10 cellular contexts compared by ENCODE assay signal in the genomic region with DNA sequence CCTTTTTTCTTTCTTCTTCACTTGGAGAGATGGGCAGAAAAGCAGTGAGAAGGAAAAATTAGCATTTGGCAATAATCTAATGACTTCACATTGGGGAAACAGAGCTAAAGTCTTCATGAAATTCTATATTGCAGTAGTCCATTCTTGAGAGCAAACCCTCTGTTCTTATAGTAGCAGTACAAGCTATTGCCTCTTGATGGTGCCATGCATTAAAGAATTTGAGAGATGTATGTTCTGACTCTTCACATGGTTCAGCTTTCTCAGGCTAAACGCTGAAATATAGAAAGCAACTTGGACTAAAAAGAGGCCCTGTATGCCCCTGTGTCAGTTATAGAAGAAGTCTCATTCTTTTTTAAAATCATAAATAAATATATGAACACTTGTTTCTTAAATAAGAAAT. TPM values are rescaled to one million over a fixed set of nuclear protein-coding genes. Genes with fewer than 3 reads are reported as not detected.
DNase-seq lines count a peak whose midpoint lies in the region; ATAC-seq, FAIRE-seq and TF ChIP-seq lines count a peak whose summit lies in the region.
"Had no signal": no experiment of that assay in that cellular context is flagged by ENCODE, and none has a peak within 500 bp of the region (broad histone marks: within the 10 kb centered on the region; RNA-seq: fewer than 3 reads in every experiment).

No MANE protein-coding gene starts in this region.

- no peak overlapping the region for H3K27ac ChIP-seq in H1 (ENCODE audit: low read depth, low read length)

- no peak overlapping the region for H4K5ac ChIP-seq in H1 (ENCODE audit: insufficient read length, low read depth, low read length)

- no peak overlapping the region for H2BK12ac ChIP-seq in H1 (ENCODE audit: low read depth, low read length)

- no peaks in the 10 kb centered on the region for H3K36me3 ChIP-seq in H1 (ENCODE audit: control insufficient read depth in 2 of 4, insufficient read depth in 4 of 4, low read length in 3 of 4)

- H2AK5ac ChIP-seq in H1 (ENCODE audit: low read depth, low read length) = no peak overlapping the region

- H3K9me3 Mint-ChIP-seq in activated CD8-positive, alpha-beta T cell treated with anti-CD3 and anti-CD28 coated beads for 36 hours = no peaks in the 10 kb centered on the region
- H3K9me3 Mint-ChIP-seq in activated CD8-positive, alpha-beta T cell treated with anti-CD3 and anti-CD28 coated beads, Interleukin-2, amount 10 ng/mL, durations not matched to agents 7 days and 5 days (ENCODE audit: insufficient read depth) = no peaks in the 10 kb centered on the region
- peaks cover 0 to 7% of the 10 kb centered on the region in 2 donors for H3K9me3 Mint-ChIP-seq in stimulated activated naive B cell treated with anti-CD40 and anti-IgM and Interleukin-4, amounts not matched to agents 10 μg/mL and 1 μg/mL and 100 μg/mL, for 72 hours
- no peaks in the 10 kb centered on the region for H3K9me3 Mint-ChIP-seq in immature natural killer cell

- no peak overlapping the region for H3K18ac ChIP-seq in H1 (ENCODE audit: extremely low read depth, low read length)

- H3K27me3 Mint-ChIP-seq in activated CD8-positive, alpha-beta T cell treated with anti-CD3 and anti-CD28 coated beads for 36 hours = no peaks in the 10 kb centered on the region
- no peaks in the 10 kb centered on the region for H3K27me3 Mint-ChIP-seq in activated CD8-positive, alpha-beta T cell treated with anti-CD3 and anti-CD28 coated beads, Interleukin-2, amount 10 ng/mL, durations not matched to agents 7 days and 5 days (ENCODE audit: low read depth)
- no peaks in the 10 kb centered on the region for H3K27me3 Mint-ChIP-seq in stimulated activated naive B cell treated with anti-CD40 and anti-IgM and Interleukin-4, amounts not matched to agents 10 μg/mL and 1 μg/mL and 100 μg/mL, for 72 hours
- H3K27me3 Mint-ChIP-seq in immature natural killer cell (ENCODE audit: low read depth in 3 of 3) = no peaks in the 10 kb centered on the region

- no peak overlapping the region for H3K56ac ChIP-seq in H1 (replicated peaks; ENCODE audit: insufficient read length, low read depth, low read length)

- H3K79me1 ChIP-seq in H1 (ENCODE audit: low read depth, low read length) = no peaks in the 10 kb centered on the region

- H3K23ac ChIP-seq in H1 (ENCODE audit: insufficient read length) = no peak overlapping the region

- H3K27ac Mint-ChIP-seq in activated CD8-positive, alpha-beta T cell treated with anti-CD3 and anti-CD28 coated beads for 36 hours = no peak overlapping the region
- H3K27ac Mint-ChIP-seq in activated CD8-positive, alpha-beta T cell treated with anti-CD3 and anti-CD28 coated beads, Interleukin-2, amount 10 ng/mL, durations not matched to agents 7 days and 5 days = no peak overlapping the region
- H3K27ac Mint-ChIP-seq in stimulated activated naive B cell treated with anti-CD40 and anti-IgM and Interleukin-4, amounts not matched to agents 10 μg/mL and 1 μg/mL and 100 μg/mL, for 72 hours = no peak overlapping the region
- no peak overlapping the region for H3K27ac Mint-ChIP-seq in immature natural killer cell

- no peak overlapping the region for H2BK20ac ChIP-seq in H1 (ENCODE audit: low read length)

- H2BK5ac ChIP-seq in H1 (ENCODE audit: low read depth, low read length) = no peak overlapping the region

- H3K4me3 ChIP-seq in H1 (ENCODE audit: extremely low read depth in 1 of 4, insufficient read depth in 2 of 4, low read depth in 3 of 4, low read length in 4 of 4) = no peak overlapping the region

- no peak overlapping the region for H2BK15ac ChIP-seq in H1 (ENCODE audit: low read length)

- H4K20me1 ChIP-seq in H1 (replicated peaks in 1 of 2; ENCODE audit: control insufficient read depth in 1 of 2, insufficient read depth in 2 of 2, low read length in 2 of 2) = no peaks in the 10 kb centered on the region

- DNase-seq in activated CD8-positive, alpha-beta T cell treated with anti-CD3 and anti-CD28 coated beads for 36 hours = no peak
- no peak for DNase-seq in activated CD8-positive, alpha-beta T cell treated with anti-CD3 and anti-CD28 coated beads, Interleukin-2, amount 10 ng/mL, durations not matched to agents 7 days and 5 days
- DNase-seq in NCI-H2227 (lab: John Stamatoyannopoulos, UW; ENCODE audit: unreplicated experiment) = peak; percentile 17
- no peak for DNase-seq in H1 (ENCODE audit: low read depth in 1 of 2, low spot score in 2 of 2)
- DNase-seq in stimulated activated naive B cell treated with anti-CD40 and anti-IgM and Interleukin-4, amounts not matched to agents 10 μg/mL and 1 μg/mL and 100 μg/mL, for 72 hours = no peak
- DNase-seq in immature natural killer cell = no peak
- no peak for DNase-seq in ureter (ENCODE audit: low spot score)
- DNase-seq: NCI-H1930 had no signal

- no peak overlapping the region for H2AFZ ChIP-seq in H1 (ENCODE audit: low read length)

- ATAC-seq in activated CD8-positive, alpha-beta T cell treated with anti-CD3 and anti-CD28 coated beads for 36 hours = peak; percentile 51
- no peak for ATAC-seq in activated CD8-positive, alpha-beta T cell treated with anti-CD3 and anti-CD28 coated beads, Interleukin-2, amount 10 ng/mL, durations not matched to agents 7 days and 5 days
- ATAC-seq in stimulated activated naive B cell treated with anti-CD40 and anti-IgM and Interleukin-4, amounts not matched to agents 10 μg/mL and 1 μg/mL and 100 μg/mL, for 72 hours (replicated peaks) = peak; percentile 53 to 63
- no peak for ATAC-seq in GM18517 (IDR thresholded peaks at IDR 0.05; ENCODE audit: unreplicated experiment)

- no peaks in the 10 kb centered on the region for H3K27me3 ChIP-seq in H1 (replicated peaks in 1 of 4; ENCODE audit: control insufficient read depth in 3 of 4, extremely low read depth in 1 of 4, insufficient read depth in 3 of 4, low read length in 3 of 4)

- H3K4me3 Mint-ChIP-seq in activated CD8-positive, alpha-beta T cell treated with anti-CD3 and anti-CD28 coated beads for 36 hours = no peak overlapping the region
- H3K4me3 Mint-ChIP-seq in activated CD8-positive, alpha-beta T cell treated with anti-CD3 and anti-CD28 coated beads, Interleukin-2, amount 10 ng/mL, durations not matched to agents 7 days and 5 days = no peak overlapping the region
- H3K4me3 Mint-ChIP-seq in stimulated activated naive B cell treated with anti-CD40 and anti-IgM and Interleukin-4, amounts not matched to agents 10 μg/mL and 1 μg/mL and 100 μg/mL, for 72 hours = no peak overlapping the region
- H3K4me3 Mint-ChIP-seq in immature natural killer cell = no peak overlapping the region

- no peaks in the 10 kb centered on the region for H3K9me3 ChIP-seq in H1 (ENCODE audit: insufficient read depth in 2 of 2, low read depth in 1 of 2, low read length in 1 of 2)

- H3K4me2 ChIP-seq in H1 (ENCODE audit: insufficient read depth in 1 of 2, low read depth in 2 of 2, low read length in 2 of 2) = no peak overlapping the region

- WGBS in H1 (ENCODE audit: extremely low coverage in 1 of 2, insufficient coverage in 1 of 2, insufficient read length in 1 of 2, insufficient replicate concordance in 2 of 2, low coverage in 1 of 2, low lambda C conversion rate in 2 of 2, missing lambda C conversion rate in 1 of 2), 2 experiments = 73% methylated on average over 1 of the region's 1 CpG; no CpG with 5 or more reads in 1 of the 2 experiments

- no peaks in the 10 kb centered on the region for H3K4me1 ChIP-seq in H1 (replicated peaks in 1 of 4; ENCODE audit: control insufficient read depth in 3 of 4, insufficient read depth in 4 of 4, low read length in 3 of 4)

- no peak for TF ChIP-seq POLR2A in H1 (IDR thresholded peaks at IDR 0.05; ENCODE audit: control extremely low read depth in 1 of 2, low read depth in 2 of 2, low read length in 2 of 2)

- H3K4me1 Mint-ChIP-seq in activated CD8-positive, alpha-beta T cell treated with anti-CD3 and anti-CD28 coated beads for 36 hours (ENCODE audit: low read depth) = peaks cover 2% of the 10 kb centered on the region
- H3K4me1 Mint-ChIP-seq in activated CD8-positive, alpha-beta T cell treated with anti-CD3 and anti-CD28 coated beads, Interleukin-2, amount 10 ng/mL, durations not matched to agents 7 days and 5 days (ENCODE audit: low read depth) = peaks cover 6% of the 10 kb centered on the region
- peaks cover 5 to 13% of the 10 kb centered on the region in 2 donors for H3K4me1 Mint-ChIP-seq in stimulated activated naive B cell treated with anti-CD40 and anti-IgM and Interleukin-4, amounts not matched to agents 10 μg/mL and 1 μg/mL and 100 μg/mL, for 72 hours
- peaks cover 27 to 39% of the 10 kb centered on the region in 2 donors for H3K4me1 Mint-ChIP-seq in immature natural killer cell

- H3K79me2 ChIP-seq in H1 (ENCODE audit: control insufficient read depth in 1 of 2, insufficient read depth in 2 of 2, low read length in 2 of 2) = no peaks in the 10 kb centered on the region

- no peak for TF ChIP-seq CTCF in activated CD8-positive, alpha-beta T cell treated with anti-CD3 and anti-CD28 coated beads for 36 hours (IDR thresholded peaks at IDR 0.05)
- peak in 2 of 3 experiments; percentile 55; a peak in 2 of 4 replicates for TF ChIP-seq CTCF in H1 (IDR thresholded peaks at IDR 0.05; ENCODE audit: control extremely low read depth in 1 of 3, insufficient read depth in 1 of 3, low read depth in 1 of 3, low read length in 3 of 3)

- no peak overlapping the region for H4K8ac ChIP-seq in H1 (ENCODE audit: extremely low read depth, insufficient read depth, low read length)

- no peaks in the 10 kb centered on the region for H3K23me2 ChIP-seq in H1 (ENCODE audit: low read depth, low read length)

- no peak for FAIRE-seq in H1 (lab: Jason Lieb, UNC)
- FAIRE-seq: endometrium had no signal

- H3K14ac ChIP-seq in H1 (ENCODE audit: insufficient read length) = no peak overlapping the region

- H3K9ac ChIP-seq in H1 (replicated peaks in 1 of 4; ENCODE audit: extremely low read depth in 1 of 4, low read depth in 3 of 4, low read length in 3 of 4) = no peak overlapping the region

- H3K4ac ChIP-seq in H1 (replicated peaks; ENCODE audit: insufficient read length, low read depth, low read length) = no peak overlapping the region

- no peak overlapping the region for H2BK120ac ChIP-seq in H1 (replicated peaks; ENCODE audit: low read depth, low read length)

- CTCF ChIA-PET in activated CD8-positive, alpha-beta T cell treated with anti-CD3 and anti-CD28 coated beads for 36 hours (lab: Charles Lee) = interaction anchor here (0.7 to 1.6 kb wide), 8 partner anchors 10 to 178 kb away, joined by 3 to 14 read pairs (median 3); no protein-coding TSS in a partner anchor
- CTCF ChIA-PET in activated CD8-positive, alpha-beta T cell treated with anti-CD3 and anti-CD28 coated beads, Interleukin-2, amount 10 ng/mL, durations not matched to agents 7 days and 5 days (lab: Charles Lee) = interaction anchor here (0.6 to 3.0 kb wide), 7 partner anchors 12 to 626 kb away, joined by 3 to 12 read pairs (median 5); no protein-coding TSS in a partner anchor
- CTCF ChIA-PET in H1 (lab: Charles Lee; ENCODE audit: partially characterized antibody) = interaction anchor here (0.6 to 5.9 kb wide), 23 partner anchors 9 to 207 kb away, joined by 3 to 64 read pairs (median 3); no protein-coding TSS in a partner anchor

- intact Hi-C loops in activated CD8-positive, alpha-beta T cell treated with anti-CD3 and anti-CD28 coated beads for 36 hours (cut with micrococcal nuclease) = no loop called here

- no peak for TF ChIP-seq EP300 in H1 (IDR thresholded peaks at IDR 0.05; ENCODE audit: borderline replicate concordance in 1 of 2, low read depth in 2 of 2, low read length in 2 of 2)

- no peaks in the 10 kb centered on the region for H3K36me3 Mint-ChIP-seq in activated CD8-positive, alpha-beta T cell treated with anti-CD3 and anti-CD28 coated beads for 36 hours (ENCODE audit: low read depth)
- H3K36me3 Mint-ChIP-seq in activated CD8-positive, alpha-beta T cell treated with anti-CD3 and anti-CD28 coated beads, Interleukin-2, amount 10 ng/mL, durations not matched to agents 7 days and 5 days (ENCODE audit: low read depth) = peaks cover 3% of the 10 kb centered on the region
- peaks cover 11 to 15% of the 10 kb centered on the region in 2 donors for H3K36me3 Mint-ChIP-seq in stimulated activated naive B cell treated with anti-CD40 and anti-IgM and Interleukin-4, amounts not matched to agents 10 μg/mL and 1 μg/mL and 100 μg/mL, for 72 hours
- H3K36me3 Mint-ChIP-seq in immature natural killer cell = peaks cover 3 to 11% (median 5%) of the 10 kb centered on the region in 3 donors

- TF ChIP-seq RAD21 in H1 (IDR thresholded peaks at IDR 0.05 in 1 of 2, conservative IDR thresholded peaks at IDR 0.05 in 1 of 2; ENCODE audit: low read depth in 2 of 2, low read length in 2 of 2) = peak; percentile 76 to 80

- POLR2A ChIA-PET in activated CD8-positive, alpha-beta T cell treated with anti-CD3 and anti-CD28 coated beads for 36 hours (lab: Charles Lee) = interaction anchor here (0.6 kb wide), 1 partner anchor 11 kb away, joined by 3 read pairs; no protein-coding TSS in a partner anchor
- POLR2A ChIA-PET in activated CD8-positive, alpha-beta T cell treated with anti-CD3 and anti-CD28 coated beads, Interleukin-2, amount 10 ng/mL, durations not matched to agents 7 days and 5 days (lab: Charles Lee) = interaction anchor here (0.6 kb wide), 1 partner anchor 117 kb away, joined by 3 read pairs; no protein-coding TSS in a partner anchor
- POLR2A ChIA-PET in H1 (lab: Charles Lee; ENCODE audit: partially characterized antibody) = no interaction called here

- H4K91ac ChIP-seq in H1 (replicated peaks; ENCODE audit: insufficient read length, low read length) = no peak overlapping the region

RNA-seq across cellular contexts. Expression of a gene that starts 36.0 kb away (rescaled TPM):
- 1 to 10 TPM; 1.2 to 2.4 TPM for total RNA-seq in activated CD8-positive, alpha-beta T cell treated with anti-CD3 and anti-CD28 coated beads for 36 hours
- total RNA-seq in activated CD8-positive, alpha-beta T cell treated with anti-CD3 and anti-CD28 coated beads, Interleukin-2, amount 10 ng/mL, durations not matched to agents 7 days and 5 days = 1 to 10 TPM; 2.5 to 4.1 TPM
- total RNA-seq in H1 (2021; fragmentation: NEBNext Ultra II Directional; extraction: Animal tissue kit (Norgen Biotek cat#: 25700)) = 22.6 and 26.6 TPM in 2 replicates
- polyA plus RNA-seq in H1 (2011; rRNA removed) = 5.0 and 5.8 TPM in 2 replicates
- 5.3 TPM for polyA plus RNA-seq in H1 (2011; cell fraction: cytosol; rRNA removed)
- 10.9 TPM for polyA plus RNA-seq in H1 (2011; cell fraction: nucleus; rRNA removed)
- 5.8 to 10.9 TPM (median 8.2 TPM) in 4 replicates for polyA plus RNA-seq in H1 (2012, experiment 1 of 2)
- 1.0 TPM for polyA plus RNA-seq in H1 (2012, experiment 2 of 2)
- polyA plus RNA-seq in H1 (2013, experiment 1 of 2) = 13.5 TPM
- 13.5 TPM for polyA plus RNA-seq in H1 (2013, experiment 2 of 2)
- 21.5 and 23.9 TPM in 2 replicates for polyA minus RNA-seq in H1 (2011; rRNA and poly(A)+ RNA removed)
- polyA minus RNA-seq in H1 (2011; cell fraction: cytosol; rRNA and poly(A)+ RNA removed) = 16.6 TPM
- polyA minus RNA-seq in H1 (2011; cell fraction: nucleus; rRNA and poly(A)+ RNA removed) = 44.0 TPM
- 10 to 100 TPM in 2 of 3 donors, 1 to 10 TPM in 1; 8.2 to 24.8 (median 11.2) TPM for polyA plus RNA-seq in immature natural killer cell
- 95.1 TPM for total RNA-seq in ureter

Comparison
In these comparisons a context has a peak if more than half of its experiments do, and no peak if none do; other contexts are left out.
1. ATAC-seq: peak in activated CD8-positive, alpha-beta T cell treated with anti-CD3 and anti-CD28 coated beads for 36 hours (single experiment) and stimulated activated naive B cell treated with anti-CD40 and anti-IgM and Interleukin-4, amounts not matched to agents 10 μg/mL and 1 μg/mL and 100 μg/mL, for 72 hours (2 of 2); none in activated CD8-positive, alpha-beta T cell treated with anti-CD3 and anti-CD28 coated beads, Interleukin-2, amount 10 ng/mL, durations not matched to agents 7 days and 5 days (single experiment) and GM18517 (single experiment).